Comparison of ENCODE assay signal across 9 cellular contexts in the genomic region with DNA sequence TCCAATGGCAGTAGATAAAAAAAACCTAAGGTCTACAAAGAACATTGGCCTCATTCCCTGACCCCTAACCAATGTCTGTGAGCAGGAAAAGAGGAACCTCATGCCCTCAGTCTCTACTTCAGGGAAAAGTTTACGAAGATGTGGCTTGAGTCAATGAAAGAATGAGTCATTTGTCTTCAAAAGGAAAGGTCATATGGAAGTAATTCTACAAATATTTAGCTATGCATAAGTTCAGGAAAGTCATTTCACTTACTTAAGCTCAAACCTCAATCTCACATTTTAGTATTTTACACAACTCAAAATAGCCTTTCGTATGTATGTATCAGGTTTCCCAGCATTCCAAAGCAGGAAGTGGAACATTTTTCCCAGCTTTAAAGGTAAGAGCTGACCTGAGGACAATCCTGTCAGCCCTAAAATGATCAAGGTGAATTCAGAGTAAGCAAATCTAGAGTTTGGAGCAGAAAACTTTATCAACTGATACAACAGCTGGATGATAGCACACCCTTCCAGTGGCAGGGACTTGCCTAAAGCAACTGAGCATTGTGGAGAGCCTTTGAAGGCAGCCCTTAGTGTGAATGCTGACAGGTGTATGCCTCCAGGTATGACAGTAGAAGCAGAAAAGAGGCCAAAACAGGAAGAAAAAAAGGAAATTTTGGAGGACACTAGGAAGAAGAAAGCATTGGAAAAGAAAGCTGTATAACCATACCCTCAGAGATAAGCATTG. TPM values are rescaled to one million over a fixed set of nuclear protein-coding genes. Genes with fewer than 3 reads are reported as not detected.
DNase-seq lines count a peak whose midpoint lies in the region; ATAC-seq and TF ChIP-seq lines count a peak whose summit lies in the region.
"Had no signal": no experiment of that assay in that cellular context is flagged by ENCODE, and none has a peak within 500 bp of the region (broad histone marks: within the 10 kb centered on the region; RNA-seq: fewer than 3 reads in every experiment).

No MANE protein-coding gene starts in this region.

- no TSS peak for BruUV-seq in Calu3 (replicated peaks; lab: Mats Ljungman, UMichigan)

- H3K4me3 Mint-ChIP-seq in Calu3 (ENCODE audit: low read depth, unreplicated experiment) = no peak overlapping the region

- no peak overlapping the region for H3K4me3 ChIP-seq in body of pancreas
- H3K4me3 ChIP-seq in neutrophil (ENCODE audit: low read depth in 1 of 2, low read length in 1 of 2) = no peak overlapping the region
- no peak overlapping the region for H3K4me3 ChIP-seq in lower leg skin (ENCODE audit: low read depth, poor library complexity, severe bottlenecking)

- TF ChIP-seq POLR2A in body of pancreas (IDR thresholded peaks at IDR 0.05) (no peak), lower leg skin (IDR thresholded peaks at IDR 0.05) (no peak)

- no peak for TF ChIP-seq CTCF in Calu3 (IDR thresholded peaks at IDR 0.05; ENCODE audit: unreplicated experiment)
- no peak for TF ChIP-seq CTCF in body of pancreas (IDR thresholded peaks at IDR 0.05)
- no peak for TF ChIP-seq CTCF in neutrophil (IDR thresholded peaks at IDR 0.05)
- no peak for TF ChIP-seq CTCF in lower leg skin (IDR thresholded peaks at IDR 0.05)

- no peaks in the 10 kb centered on the region for H3K36me3 ChIP-seq in body of pancreas (replicated peaks in 1 of 2; ENCODE audit: insufficient read depth in 1 of 2, low read depth in 2 of 2)
- peaks cover 40% of the 10 kb centered on the region for H3K36me3 ChIP-seq in neutrophil

- CTCF ChIA-PET in Calu3 (lab: Charles Lee) = interaction anchor here (0.7 to 1.9 kb wide), 3 partner anchors 10 to 116 kb away, joined by 4 to 14 read pairs (median 5); partner anchors contain the start of gene ACAD11

- H3K27me3 Mint-ChIP-seq in Calu3 (ENCODE audit: unreplicated experiment) = no peaks in the 10 kb centered on the region

- H3K4me1 ChIP-seq in body of pancreas = peaks cover 23% of the 10 kb centered on the region
- H3K4me1 ChIP-seq in neutrophil (ENCODE audit: control insufficient read depth in 1 of 2, insufficient read depth in 1 of 2, low read depth in 1 of 2, low read length in 1 of 2) = peaks cover 11 to 14% of the 10 kb centered on the region in 2 experiments

- intact Hi-C loops in Calu3 (cut with micrococcal nuclease; ENCODE audit: unreplicated experiment) (no loop called here), body of pancreas (cut with DNase I) (no loop called here), lower leg skin (cut with DNase I; ENCODE audit: low total_unique reads) (loop anchor here (5.0 to 10.0 kb wide), 2 partner anchors 82 to 834 kb away; no protein-coding TSS in a partner anchor)

- H3K9me3 ChIP-seq in body of pancreas (no peaks in the 10 kb centered on the region), neutrophil (no peaks in the 10 kb centered on the region)

- DNase-seq in Calu3 (peak; percentile 17), LoVo (ENCODE audit: low spot score) (peak; percentile 37), body of pancreas (no peak), lower leg skin (ENCODE audit: low spot score in 2 of 2) (no peak), NCI-H2227 treated with DMSO at 0.1 percent for 48 hours (lab: John Stamatoyannopoulos, UW) (no peak)
- DNase-seq in stimulated activated naive CD4-positive, alpha-beta T cell treated with Interleukin-2 at 50 U/mL for 16 hours (lab: John Stamatoyannopoulos, UW) = no peak
- DNase-seq: NCI-H1436 had no signal

- H3K4me1 Mint-ChIP-seq in Calu3 (ENCODE audit: low read depth, unreplicated experiment) = peaks cover 20% of the 10 kb centered on the region

- 40 to 45% methylated on average over 2 of the region's 2 CpGs for WGBS in body of pancreas, 2 donors
- WGBS in lower leg skin, 2 donors = 47 to 67% methylated on average over 2 of the region's 2 CpGs

- no peaks in the 10 kb centered on the region for H3K9me3 Mint-ChIP-seq in Calu3 (ENCODE audit: low read depth, unreplicated experiment)

- peaks cover 8% of the 10 kb centered on the region for H3K36me3 Mint-ChIP-seq in Calu3 (ENCODE audit: insufficient read depth, unreplicated experiment)

- peak overlapping the region; percentile 11 to 62 (median 32) for H3K27ac ChIP-seq in body of pancreas
- peak overlapping the region; percentile 51 for H3K27ac ChIP-seq in neutrophil

- H3K27me3 ChIP-seq in body of pancreas = no peaks in the 10 kb centered on the region
- H3K27me3 ChIP-seq in neutrophil = no peaks in the 10 kb centered on the region

- peak overlapping the region; percentile 3 for H3K27ac Mint-ChIP-seq in Calu3 (ENCODE audit: unreplicated experiment)

- ATAC-seq in body of pancreas = peak; percentile 55
- ATAC-seq in GM21367 (IDR thresholded peaks at IDR 0.05; ENCODE audit: unreplicated experiment) = no peak

RNA-seq across cellular contexts. Expression of gene ACKR4, which starts 53.9 kb away (rescaled TPM):
- 4.9 and 8.1 TPM in 2 replicates for total RNA-seq in Calu3 (2022)
- 1 to 10 TPM; 1.3 to 2.0 TPM for total RNA-seq in body of pancreas
- 1 to 10 TPM; 1.8 to 5.6 (median 4.9) TPM for total RNA-seq in lower leg skin

Comparison
In these comparisons a context has a peak if more than half of its experiments do, and no peak if none do; other contexts are left out.
1. DNase-seq: peak in Calu3 (single experiment) and LoVo (single experiment); none in body of pancreas (0 of 4), lower leg skin (0 of 2), NCI-H2227 treated with DMSO at 0.1 percent for 48 hours (single experiment) and stimulated activated naive CD4-positive, alpha-beta T cell treated with Interleukin-2 at 50 U/mL for 16 hours (single experiment).